In genomic region chr6:149500085-149500484, GRCh38 we compare ENCODE assay signal across 26 cellular contexts. TPM values are rescaled to one million over a fixed set of nuclear protein-coding genes. Genes with fewer than 3 reads are reported as not detected.
DNase-seq lines count a peak whose midpoint lies in the region; ATAC-seq, FAIRE-seq and TF ChIP-seq lines count a peak whose summit lies in the region.
"Had no signal": no experiment of that assay in that cellular context is flagged by ENCODE, and none has a peak within 500 bp of the region (broad histone marks: within the 10 kb centered on the region; RNA-seq: fewer than 3 reads in every experiment).

No MANE protein-coding gene starts in this region.

- CTCF ChIA-PET in activated CD4-positive, alpha-beta memory T cell treated with anti-CD3 and anti-CD28 coated beads for 36 hours (lab: Charles Lee) = interaction anchor here (0.6 to 2.9 kb wide), 5 partner anchors 8 to 16 kb away, joined by 3 to 13 read pairs (median 3); partner anchors contain the start of gene ZC3H12D
- CTCF ChIA-PET in activated CD4-positive, alpha-beta memory T cell treated with anti-CD3 and anti-CD28 coated beads, Interleukin-2, amount 10 ng/mL, durations not matched to agents 7 days and 5 days (lab: Charles Lee) = no interaction called here
- CTCF ChIA-PET in CD8-positive, alpha-beta T cell (lab: Charles Lee) = interaction anchor here (2.0 kb wide), 1 partner anchor 17 kb away, joined by 10 read pairs; no protein-coding TSS in a partner anchor
- CTCF ChIA-PET in activated CD8-positive, alpha-beta memory T cell treated with anti-CD3 and anti-CD28 coated beads, Interleukin-2, amount 10 ng/mL, durations not matched to agents 7 days and 5 days (lab: Charles Lee) = interaction anchor here (0.9 kb wide), 1 partner anchor 15 kb away, joined by 3 read pairs; the partner anchor contains the start of gene ZC3H12D

- H3K4me1 Mint-ChIP-seq in activated CD4-positive, alpha-beta memory T cell treated with anti-CD3 and anti-CD28 coated beads for 36 hours (ENCODE audit: low read depth) = peaks cover 77% of the 10 kb centered on the region
- H3K4me1 Mint-ChIP-seq in activated CD4-positive, alpha-beta memory T cell treated with anti-CD3 and anti-CD28 coated beads, Interleukin-2, amount 10 ng/mL, durations not matched to agents 7 days and 5 days = peaks cover 57% of the 10 kb centered on the region
- peaks cover 29% of the 10 kb centered on the region for H3K4me1 Mint-ChIP-seq in CD8-positive, alpha-beta T cell (ENCODE audit: low read depth)
- peaks cover 77% of the 10 kb centered on the region for H3K4me1 Mint-ChIP-seq in activated naive CD8-positive, alpha-beta T cell (ENCODE audit: low read depth)
- peaks cover 44% of the 10 kb centered on the region for H3K4me1 Mint-ChIP-seq in activated CD8-positive, alpha-beta memory T cell treated with anti-CD3 and anti-CD28 coated beads, Interleukin-2, amount 10 ng/mL, durations not matched to agents 7 days and 5 days
- H3K4me1 Mint-ChIP-seq: natural killer cell, WTC11 had no signal

- no peak for TF ChIP-seq CTCF in CD8-positive, alpha-beta T cell (IDR thresholded peaks at IDR 0.05)
- no peak for TF ChIP-seq CTCF in psoas muscle (IDR thresholded peaks at IDR 0.05)

- H3K36me3 Mint-ChIP-seq in activated CD4-positive, alpha-beta memory T cell treated with anti-CD3 and anti-CD28 coated beads for 36 hours = peaks cover 24% of the 10 kb centered on the region
- H3K36me3 Mint-ChIP-seq in activated CD4-positive, alpha-beta memory T cell treated with anti-CD3 and anti-CD28 coated beads, Interleukin-2, amount 10 ng/mL, durations not matched to agents 7 days and 5 days (ENCODE audit: low read depth) = peaks cover 16% of the 10 kb centered on the region
- H3K36me3 Mint-ChIP-seq in CD8-positive, alpha-beta T cell = peaks cover 33% of the 10 kb centered on the region
- peaks cover 4% of the 10 kb centered on the region for H3K36me3 Mint-ChIP-seq in activated naive CD8-positive, alpha-beta T cell
- peaks cover 17% of the 10 kb centered on the region for H3K36me3 Mint-ChIP-seq in activated CD8-positive, alpha-beta memory T cell treated with anti-CD3 and anti-CD28 coated beads, Interleukin-2, amount 10 ng/mL, durations not matched to agents 7 days and 5 days
- H3K36me3 Mint-ChIP-seq: WTC11 had no signal

- H3K27me3 ChIP-seq in CD8-positive, alpha-beta T cell (ENCODE audit: insufficient read depth, low read length) = no peaks in the 10 kb centered on the region
- no peaks in the 10 kb centered on the region for H3K27me3 ChIP-seq in psoas muscle (ENCODE audit: insufficient read depth in 3 of 3, low read length in 2 of 3)
- H3K27me3 ChIP-seq: adrenal gland, Peyer's patch, stomach, thyroid gland had no signal

- ATAC-seq in CD8-positive, alpha-beta T cell = no peak
- no peak for ATAC-seq in psoas muscle
- no peak for ATAC-seq in activated CD8-positive, alpha-beta memory T cell treated with anti-CD3 and anti-CD28 coated beads, Interleukin-2, amount 10 ng/mL, durations not matched to agents 7 days and 5 days
- ATAC-seq: natural killer cell, WTC11 had no signal

- no peaks in the 10 kb centered on the region for H3K9me3 Mint-ChIP-seq in activated CD4-positive, alpha-beta memory T cell treated with anti-CD3 and anti-CD28 coated beads for 36 hours
- no peaks in the 10 kb centered on the region for H3K9me3 Mint-ChIP-seq in activated CD4-positive, alpha-beta memory T cell treated with anti-CD3 and anti-CD28 coated beads, Interleukin-2, amount 10 ng/mL, durations not matched to agents 7 days and 5 days
- H3K9me3 Mint-ChIP-seq in CD8-positive, alpha-beta T cell = no peaks in the 10 kb centered on the region
- H3K9me3 Mint-ChIP-seq in activated naive CD8-positive, alpha-beta T cell (ENCODE audit: low read depth) = no peaks in the 10 kb centered on the region
- H3K9me3 Mint-ChIP-seq in activated CD8-positive, alpha-beta memory T cell treated with anti-CD3 and anti-CD28 coated beads, Interleukin-2, amount 10 ng/mL, durations not matched to agents 7 days and 5 days (ENCODE audit: low read depth) = no peaks in the 10 kb centered on the region
- H3K9me3 Mint-ChIP-seq: brain, natural killer cell, WTC11 had no signal

- no peaks in the 10 kb centered on the region for H3K27me3 Mint-ChIP-seq in activated CD4-positive, alpha-beta memory T cell treated with anti-CD3 and anti-CD28 coated beads for 36 hours
- no peaks in the 10 kb centered on the region for H3K27me3 Mint-ChIP-seq in activated CD4-positive, alpha-beta memory T cell treated with anti-CD3 and anti-CD28 coated beads, Interleukin-2, amount 10 ng/mL, durations not matched to agents 7 days and 5 days
- no peaks in the 10 kb centered on the region for H3K27me3 Mint-ChIP-seq in CD8-positive, alpha-beta T cell (ENCODE audit: low read depth)
- H3K27me3 Mint-ChIP-seq in activated naive CD8-positive, alpha-beta T cell = no peaks in the 10 kb centered on the region
- no peaks in the 10 kb centered on the region for H3K27me3 Mint-ChIP-seq in activated CD8-positive, alpha-beta memory T cell treated with anti-CD3 and anti-CD28 coated beads, Interleukin-2, amount 10 ng/mL, durations not matched to agents 7 days and 5 days
- H3K27me3 Mint-ChIP-seq: brain had no signal

- no peak overlapping the region for H3K4me3 Mint-ChIP-seq in activated CD4-positive, alpha-beta memory T cell treated with anti-CD3 and anti-CD28 coated beads for 36 hours
- no peak overlapping the region for H3K4me3 Mint-ChIP-seq in activated CD4-positive, alpha-beta memory T cell treated with anti-CD3 and anti-CD28 coated beads, Interleukin-2, amount 10 ng/mL, durations not matched to agents 7 days and 5 days
- H3K4me3 Mint-ChIP-seq in CD8-positive, alpha-beta T cell = no peak overlapping the region
- no peak overlapping the region for H3K4me3 Mint-ChIP-seq in activated naive CD8-positive, alpha-beta T cell
- H3K4me3 Mint-ChIP-seq in activated CD8-positive, alpha-beta memory T cell treated with anti-CD3 and anti-CD28 coated beads, Interleukin-2, amount 10 ng/mL, durations not matched to agents 7 days and 5 days = no peak overlapping the region
- H3K4me3 Mint-ChIP-seq: brain, natural killer cell, WTC11 had no signal

- H3K36me3 ChIP-seq in CD8-positive, alpha-beta T cell (ENCODE audit: insufficient read depth, low read length) = no peaks in the 10 kb centered on the region
- peaks cover 0 to 9% of the 10 kb centered on the region in 2 donors for H3K36me3 ChIP-seq in psoas muscle (ENCODE audit: insufficient read depth in 1 of 2, low read depth in 1 of 2)
- H3K36me3 ChIP-seq: thyroid gland had no signal

- no peak overlapping the region for H3K27ac ChIP-seq in CD8-positive, alpha-beta T cell (ENCODE audit: low read depth, low read length)
- peak overlapping the region; percentile 12 for H3K27ac ChIP-seq in psoas muscle
- H3K27ac ChIP-seq: left ventricle myocardium inferior, thyroid gland had no signal

- H3K9me3 ChIP-seq in CD8-positive, alpha-beta T cell (ENCODE audit: low read length) = no peaks in the 10 kb centered on the region
- no peaks in the 10 kb centered on the region for H3K9me3 ChIP-seq in psoas muscle
- H3K9me3 ChIP-seq: adrenal gland, Caco-2, left ventricle myocardium inferior, Peyer's patch, stomach, thyroid gland had no signal

- no peak for DNase-seq in activated CD4-positive, alpha-beta memory T cell treated with anti-CD3 and anti-CD28 coated beads for 36 hours
- DNase-seq in activated CD4-positive, alpha-beta memory T cell treated with anti-CD3 and anti-CD28 coated beads, Interleukin-2, amount 10 ng/mL, durations not matched to agents 7 days and 5 days = no peak
- no peak for DNase-seq in CD8-positive, alpha-beta T cell
- no peak for DNase-seq in psoas muscle
- no peak for DNase-seq in urothelium cell line (ENCODE audit: low spot score)
- no peak for DNase-seq in activated CD8-positive, alpha-beta memory T cell treated with anti-CD3 and anti-CD28 coated beads, Interleukin-2, amount 10 ng/mL, durations not matched to agents 7 days and 5 days
- no peak for DNase-seq in activated CD8-positive, alpha-beta memory T cell treated with anti-CD3 and anti-CD28 coated beads for 24 hours
- DNase-seq: adrenal gland, Caco-2, cerebellar nuclear complex, hypothalamus, IMR-90, left ventricle myocardium inferior, natural killer cell, NCI-H510A treated with DMSO at 0.1 percent for 48 hours, occipital lobe, Peyer's patch, SHP77 treated with DMSO at 0.1 percent for 48 hours, stomach, SW 1271, thyroid gland had no signal

- no peak for FAIRE-seq in urothelium cell line (lab: Jason Lieb, UNC)
- FAIRE-seq: G401.6, H1 had no signal

- POLR2A ChIA-PET in activated CD4-positive, alpha-beta memory T cell treated with anti-CD3 and anti-CD28 coated beads for 36 hours (lab: Charles Lee) = interaction anchor here (0.8 to 1.6 kb wide), 2 partner anchors 8 to 14 kb away, joined by 5 to 10 read pairs; no protein-coding TSS in a partner anchor
- POLR2A ChIA-PET in activated CD4-positive, alpha-beta memory T cell treated with anti-CD3 and anti-CD28 coated beads, Interleukin-2, amount 10 ng/mL, durations not matched to agents 7 days and 5 days (lab: Charles Lee) = interaction anchor here (1.0 to 1.4 kb wide), 2 partner anchors 16 to 20 kb away, joined by 3 to 4 read pairs; no protein-coding TSS in a partner anchor
- POLR2A ChIA-PET in CD8-positive, alpha-beta T cell (lab: Charles Lee) = interaction anchor here (0.7 kb wide), 1 partner anchor 941 kb away, joined by 3 read pairs; no protein-coding TSS in a partner anchor

- peaks cover 14% of the 10 kb centered on the region for H3K4me1 ChIP-seq in CD8-positive, alpha-beta T cell (ENCODE audit: insufficient read depth, low read length)
- peaks cover 9% of the 10 kb centered on the region for H3K4me1 ChIP-seq in psoas muscle
- H3K4me1 ChIP-seq: adrenal gland, Caco-2, Peyer's patch, thyroid gland had no signal

- peak overlapping the region; percentile 91 for H3K27ac Mint-ChIP-seq in activated CD4-positive, alpha-beta memory T cell treated with anti-CD3 and anti-CD28 coated beads for 36 hours
- no peak overlapping the region for H3K27ac Mint-ChIP-seq in activated CD4-positive, alpha-beta memory T cell treated with anti-CD3 and anti-CD28 coated beads, Interleukin-2, amount 10 ng/mL, durations not matched to agents 7 days and 5 days
- H3K27ac Mint-ChIP-seq in CD8-positive, alpha-beta T cell = peak overlapping the region; percentile 32
- peak overlapping the region; percentile 83 for H3K27ac Mint-ChIP-seq in activated naive CD8-positive, alpha-beta T cell
- H3K27ac Mint-ChIP-seq in activated CD8-positive, alpha-beta memory T cell treated with anti-CD3 and anti-CD28 coated beads, Interleukin-2, amount 10 ng/mL, durations not matched to agents 7 days and 5 days = no peak overlapping the region
- H3K27ac Mint-ChIP-seq: natural killer cell, WTC11 had no signal

- intact Hi-C loops in activated CD4-positive, alpha-beta memory T cell treated with anti-CD3 and anti-CD28 coated beads for 36 hours (cut with micrococcal nuclease) = loop anchor here (2.0 to 10.0 kb wide), 2 partner anchors 15 to 285 kb away; partner anchors contain the start of gene ZC3H12D
- intact Hi-C loops in CD8-positive, alpha-beta T cell (cut with DNase I, micrococcal nuclease) = loop anchor here in 1 of 2 experiments (2.0 kb wide), 1 partner anchor 15 kb away; the partner anchor contains the start of gene ZC3H12D
- intact Hi-C loops in psoas muscle (cut with DNase I) = no loop called here

- no peak overlapping the region for H3K4me3 ChIP-seq in CD8-positive, alpha-beta T cell (ENCODE audit: low read depth, low read length)
- no peak overlapping the region for H3K4me3 ChIP-seq in psoas muscle
- H3K4me3 ChIP-seq: adrenal gland, left ventricle myocardium inferior, Peyer's patch, stomach, thyroid gland had no signal

- WGBS in psoas muscle, 3 donors = 78 to 95% (median 84%) methylated on average over 1 of the region's 1 CpG

RNA-seq across cellular contexts. Expression of gene ZC3H12D, which starts 15.3 kb away (rescaled TPM):
- 100 to 1,000 TPM; 124 to 129 TPM for total RNA-seq in activated CD4-positive, alpha-beta memory T cell treated with anti-CD3 and anti-CD28 coated beads for 36 hours
- 10 to 100 TPM; 37.4 to 37.6 TPM for total RNA-seq in activated CD4-positive, alpha-beta memory T cell treated with anti-CD3 and anti-CD28 coated beads, Interleukin-2, amount 10 ng/mL, durations not matched to agents 7 days and 5 days
- total RNA-seq in CD8-positive, alpha-beta T cell = 10 to 100 TPM; 45.9 to 50.0 TPM
- under 1 TPM; 0.17 to 0.41 (median 0.26) TPM for total RNA-seq in psoas muscle
- under 1 TPM; 0.17 to 0.28 (median 0.26) TPM for polyA plus RNA-seq in psoas muscle
- 10 to 100 TPM; 25.3 to 37.5 TPM for total RNA-seq in activated CD8-positive, alpha-beta memory T cell treated with anti-CD3 and anti-CD28 coated beads, Interleukin-2, amount 10 ng/mL, durations not matched to agents 7 days and 5 days

RNA-seq across cellular contexts. Expression of gene PPIL4, which starts 45.8 kb away (rescaled TPM):
- total RNA-seq in activated CD4-positive, alpha-beta memory T cell treated with anti-CD3 and anti-CD28 coated beads for 36 hours = 10 to 100 TPM; 21.5 to 23.6 TPM
- total RNA-seq in activated CD4-positive, alpha-beta memory T cell treated with anti-CD3 and anti-CD28 coated beads, Interleukin-2, amount 10 ng/mL, durations not matched to agents 7 days and 5 days = 10 to 100 TPM; 17.0 to 18.3 TPM
- 10 to 100 TPM; 59.1 to 59.4 TPM for total RNA-seq in CD8-positive, alpha-beta T cell
- 10 to 100 TPM; 14.7 to 32.4 (median 22.3) TPM for total RNA-seq in psoas muscle
- polyA plus RNA-seq in psoas muscle = 1 to 10 TPM; 6.9 to 8.4 (median 8.3) TPM
- total RNA-seq in activated CD8-positive, alpha-beta memory T cell treated with anti-CD3 and anti-CD28 coated beads, Interleukin-2, amount 10 ng/mL, durations not matched to agents 7 days and 5 days = 10 to 100 TPM; 17.8 to 18.7 TPM

Comparison
In these comparisons a context has a peak if more than half of its experiments do, and no peak if none do; other contexts are left out.
1. H3K27ac Mint-ChIP-seq: peak in activated CD4-positive, alpha-beta memory T cell treated with anti-CD3 and anti-CD28 coated beads for 36 hours (single experiment), CD8-positive, alpha-beta T cell (single experiment) and activated naive CD8-positive, alpha-beta T cell (single experiment); none in activated CD4-positive, alpha-beta memory T cell treated with anti-CD3 and anti-CD28 coated beads, Interleukin-2, amount 10 ng/mL, durations not matched to agents 7 days and 5 days (single experiment) and activated CD8-positive, alpha-beta memory T cell treated with anti-CD3 and anti-CD28 coated beads, Interleukin-2, amount 10 ng/mL, durations not matched to agents 7 days and 5 days (single experiment).
2. RNA of gene ZC3H12D, which starts 15.3 kb away (total RNA-seq): 124 to 129 TPM in activated CD4-positive, alpha-beta memory T cell treated with anti-CD3 and anti-CD28 coated beads for 36 hours, 45.9 to 50.0 TPM in CD8-positive, alpha-beta T cell, 37.4 to 37.6 TPM in activated CD4-positive, alpha-beta memory T cell treated with anti-CD3 and anti-CD28 coated beads, Interleukin-2, amount 10 ng/mL, durations not matched to agents 7 days and 5 days and 25.3 to 37.5 TPM in activated CD8-positive, alpha-beta memory T cell treated with anti-CD3 and anti-CD28 coated beads, Interleukin-2, amount 10 ng/mL, durations not matched to agents 7 days and 5 days; 0.17 to 0.41 TPM in psoas muscle; every median in the first group is over 10 times any median in the second.